Comparison of ENCODE assay signal across 8 cellular contexts in the genomic region with DNA sequence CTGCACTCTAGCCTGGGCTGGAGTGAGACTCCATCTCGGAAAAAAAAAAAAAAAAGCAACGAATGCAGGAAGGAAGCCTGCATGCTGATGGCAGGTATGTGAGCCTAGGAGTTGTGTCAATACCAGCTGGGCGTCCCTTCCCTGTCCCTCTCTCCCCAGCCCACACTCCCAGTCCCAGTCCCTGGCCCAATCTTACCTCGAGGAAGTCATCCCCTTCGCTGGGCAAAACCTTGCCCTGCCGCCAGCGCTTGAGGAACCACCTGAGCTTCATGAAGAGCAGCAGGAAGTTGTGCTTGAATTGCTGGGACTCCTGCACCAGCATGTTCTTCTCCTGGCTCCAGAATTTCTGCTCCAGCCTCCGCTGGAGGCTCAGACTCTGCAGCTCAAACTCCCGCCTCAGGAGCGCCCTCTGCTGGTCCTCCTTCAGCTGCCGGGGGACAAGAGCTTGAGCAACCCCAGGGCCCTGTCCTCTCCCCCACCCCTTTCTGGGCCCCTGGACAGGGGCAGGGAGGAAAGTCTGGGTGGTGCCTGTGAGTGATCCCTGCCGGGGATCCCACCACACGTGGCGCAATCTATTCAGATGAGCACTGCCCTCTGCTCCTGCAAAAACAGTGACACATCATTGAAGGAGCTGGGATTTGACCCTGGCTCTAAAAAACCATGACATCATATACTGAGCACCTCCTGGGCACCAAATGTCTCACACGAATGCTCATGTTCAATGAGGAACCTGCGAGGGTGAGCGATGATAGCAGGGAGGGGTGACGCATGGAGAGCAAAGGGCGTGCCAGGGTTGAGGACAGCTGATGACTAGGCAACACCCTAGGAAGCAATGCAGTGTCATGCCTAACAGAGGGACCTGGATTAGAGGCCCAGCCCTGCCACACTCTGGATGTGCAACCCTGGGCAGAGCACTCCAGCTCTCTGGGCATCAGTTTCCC. TPM values are rescaled to one million over a fixed set of nuclear protein-coding genes. Genes with fewer than 3 reads are reported as not detected.
A peak's percentile ranks its signal among the peaks of the same experiment; 100 is the strongest.
DNase-seq lines count a peak whose midpoint lies in the region; ATAC-seq and TF ChIP-seq lines count a peak whose summit lies in the region.

No MANE protein-coding gene starts in this region.

- H2AFZ ChIP-seq in PC-3 (ENCODE audit: low read length) (no peak overlapping the region), parathyroid adenoma (no peak overlapping the region)

- no peak overlapping the region for H3K4me3 Mint-ChIP-seq in activated T-cell treated with anti-CD3 and anti-CD28 coated beads, Interleukin-2, amount 50 U/mL, for 24 hours

- H3K9me2 ChIP-seq in PC-3 (replicated peaks; ENCODE audit: low read length) = no peaks in the 10 kb centered on the region

- no peaks in the 10 kb centered on the region for H3K9me3 Mint-ChIP-seq in activated T-cell treated with anti-CD3 and anti-CD28 coated beads, Interleukin-2, amount 50 U/mL, for 24 hours

- H3K27me3 ChIP-seq in PC-3 (ENCODE audit: low read length) (no peaks in the 10 kb centered on the region), parathyroid adenoma (ENCODE audit: control insufficient read depth, insufficient read depth, low read length) (no peaks in the 10 kb centered on the region), upper lobe of right lung (no peaks in the 10 kb centered on the region)

- no peaks in the 10 kb centered on the region for H3K4me1 Mint-ChIP-seq in activated T-cell treated with anti-CD3 and anti-CD28 coated beads, Interleukin-2, amount 50 U/mL, for 24 hours (ENCODE audit: low read depth)

- no peaks in the 10 kb centered on the region for H3K36me3 Mint-ChIP-seq in activated T-cell treated with anti-CD3 and anti-CD28 coated beads, Interleukin-2, amount 50 U/mL, for 24 hours (ENCODE audit: low read depth)

- H3K9me3 ChIP-seq in PC-3 (ENCODE audit: low read length) (no peaks in the 10 kb centered on the region), parathyroid adenoma (ENCODE audit: control insufficient read depth, low read length) (no peaks in the 10 kb centered on the region), upper lobe of right lung (no peaks in the 10 kb centered on the region)

- intact Hi-C loops in PC-3 (cut with micrococcal nuclease) (no loop called here), upper lobe of right lung (cut with DNase I) (no loop called here)

- no peak overlapping the region for H3K4me2 ChIP-seq in PC-3 (ENCODE audit: low read length)
- H3K4me2 ChIP-seq in parathyroid adenoma (ENCODE audit: low read length) = no peak overlapping the region

- no peaks in the 10 kb centered on the region for H3F3A ChIP-seq in PC-3 (ENCODE audit: low read length, unreplicated experiment)

- H3K27ac ChIP-seq in PC-3 (ENCODE audit: low read length) (peak overlapping the region; percentile 63), parathyroid adenoma (no peak overlapping the region), upper lobe of right lung (no peak overlapping the region)

- H3K4me3 ChIP-seq in PC-3 (ENCODE audit: low read length) (no peak overlapping the region), parathyroid adenoma (ENCODE audit: low read depth, low read length) (no peak overlapping the region), upper lobe of right lung (no peak overlapping the region)

- BruUV-seq in PC-3 (replicated peaks; lab: Mats Ljungman, UMichigan) = no TSS peak

- TF ChIP-seq CTCF in PC-3 (conservative IDR thresholded peaks at IDR 0.05; ENCODE audit: low read depth, low read length) (peak; percentile 95), parathyroid adenoma (IDR thresholded peaks at IDR 0.05) (peak; percentile 57), upper lobe of right lung (IDR thresholded peaks at IDR 0.05) (peak; percentile 78)

- no peaks in the 10 kb centered on the region for H4K20me1 ChIP-seq in PC-3 (ENCODE audit: low read length)

- H3K79me2 ChIP-seq in PC-3 (ENCODE audit: low read length) (no peaks in the 10 kb centered on the region), parathyroid adenoma (peaks cover 14% of the 10 kb centered on the region)

- POLR2A ChIA-PET in PC-3 (lab: Charles Lee; ENCODE audit: unreplicated experiment) = interaction anchor here (0.5 kb wide), 1 partner anchor 35 kb away, joined by 3 read pairs; the partner anchor contains the start of gene DSN1

- DNase-seq in NCI-H2196 (lab: John Stamatoyannopoulos, UW; ENCODE audit: unreplicated experiment) = peak; percentile 36
- no peak for DNase-seq in NCI-H2196 treated with DMSO at 0.1 percent for 48 hours (lab: John Stamatoyannopoulos, UW; ENCODE audit: unreplicated experiment)
- peak; percentile 66 for DNase-seq in PC-3
- DNase-seq in activated T-cell treated with anti-CD3 and anti-CD28 coated beads, Interleukin-2, amount 50 U/mL, for 24 hours = peak; percentile 82
- DNase-seq in fibroblast of peridontal ligament (ENCODE audit: extremely low read depth) = peak; percentile 73
- DNase-seq in upper lobe of right lung = peak; percentile 83
- no peak for DNase-seq in NCI-H524 treated with DMSO at 0.1 percent for 48 hours (lab: John Stamatoyannopoulos, UW)

- H3K36me3 ChIP-seq in PC-3 (ENCODE audit: low read depth, low read length) (peaks cover 35% of the 10 kb centered on the region), parathyroid adenoma (ENCODE audit: control insufficient read depth, insufficient read depth, low read length) (no peaks in the 10 kb centered on the region), upper lobe of right lung (peaks cover 83% of the 10 kb centered on the region)

- no peak overlapping the region for H3K27ac Mint-ChIP-seq in activated T-cell treated with anti-CD3 and anti-CD28 coated beads, Interleukin-2, amount 50 U/mL, for 24 hours

- CTCF ChIA-PET in PC-3 (lab: Charles Lee) = interaction anchor here (0.6 to 1.2 kb wide), 5 partner anchors 11 to 111 kb away, joined by 3 to 12 read pairs (median 4); partner anchors contain the start of gene DSN1

- peak overlapping the region; percentile 5; the same call in 1 of the 2 replicates for H3K9ac ChIP-seq in PC-3 (ENCODE audit: low read length)
- no peak overlapping the region for H3K9ac ChIP-seq in parathyroid adenoma

- ATAC-seq in PC-3 (peak; percentile 64), upper lobe of right lung (peak; percentile 90)

- H3K4me1 ChIP-seq in PC-3 (ENCODE audit: insufficient read depth, low read length) (peaks cover 14% of the 10 kb centered on the region), parathyroid adenoma (no peaks in the 10 kb centered on the region), upper lobe of right lung (no peaks in the 10 kb centered on the region)

- no peaks in the 10 kb centered on the region for H3K27me3 Mint-ChIP-seq in activated T-cell treated with anti-CD3 and anti-CD28 coated beads, Interleukin-2, amount 50 U/mL, for 24 hours

RNA-seq across cellular contexts. Expression of gene DSN1, which starts 35.0 kb away (rescaled TPM):
- total RNA-seq in PC-3 (2014; rRNA removed) (36.3 and 39.8 TPM in 2 replicates), upper lobe of right lung (7.5 TPM)

Comparison
In these comparisons a context has a peak if more than half of its experiments do, and no peak if none do; other contexts are left out.
1. DNase-seq: peak in NCI-H2196 (single experiment), PC-3 (single experiment), activated T-cell treated with anti-CD3 and anti-CD28 coated beads, Interleukin-2, amount 50 U/mL, for 24 hours (single experiment), fibroblast of peridontal ligament (single experiment) and upper lobe of right lung (single experiment); none in NCI-H2196 treated with DMSO at 0.1 percent for 48 hours (single experiment) and NCI-H524 treated with DMSO at 0.1 percent for 48 hours (single experiment).
2. Peak in every context shown above with its lines, with median percentiles within 50 percentile points of each other: CTCF ChIP-seq.